In genomic region chr16:888456-888855, GRCh38 we compare ENCODE assay signal across 7 cellular contexts.
A peak's percentile ranks its signal among the peaks of the same experiment; 100 is the strongest.
DNase-seq lines count a peak whose midpoint lies in the region; ATAC-seq, FAIRE-seq and TF ChIP-seq lines count a peak whose summit lies in the region.
"Not testable (repeated sequence)": the region's sequence is repeated elsewhere in the genome, so short reads cannot be mapped to it uniquely, and the experiment has no call there.

No MANE protein-coding gene starts in this region.

- not testable (repeated sequence) for H2BK12ac ChIP-seq in neuronal stem cell (ENCODE audit: low read length)

- peak overlapping the region; percentile 48 for H4K8ac ChIP-seq in neuronal stem cell (ENCODE audit: low read depth, low read length)

- not testable (repeated sequence) for H3K23ac ChIP-seq in neuronal stem cell (ENCODE audit: low read depth, low read length, poor library complexity)

- FAIRE-seq in HTR-8/SVneo (lab: Jason Lieb, UNC): peak; percentile 13

- not testable (repeated sequence) for H3K9me3 ChIP-seq in right cardiac atrium (ENCODE audit: control insufficient read depth, low read length); right lobe of liver
- peaks cover 0 to 19% of the 10 kb centered on the region in 2 donors for H3K9me3 ChIP-seq in neuronal stem cell (replicated peaks in 1 of 2; ENCODE audit: control insufficient read depth in 2 of 2, insufficient read depth in 1 of 2, low read depth in 1 of 2, low read length in 2 of 2)
- H3K9me3 ChIP-seq in psoas muscle: peaks cover 13% of the 10 kb centered on the region

- not testable (repeated sequence) for H2AK5ac ChIP-seq in neuronal stem cell (ENCODE audit: low read depth, low read length)

- not testable (repeated sequence) for ATAC-seq in Right ventricle myocardium inferior, left cardiac atrium, right cardiac atrium, right lobe of liver, psoas muscle

- H4K91ac ChIP-seq in neuronal stem cell (ENCODE audit: low read depth, low read length, poor library complexity): not testable (repeated sequence)

- not testable (repeated sequence) for TF ChIP-seq CTCF in right lobe of liver (IDR thresholded peaks at IDR 0.05); psoas muscle (IDR thresholded peaks at IDR 0.05)

- not testable (repeated sequence) for H2AFZ ChIP-seq in neuronal stem cell (ENCODE audit: low read length)

- H3K4me2 ChIP-seq in neuronal stem cell (ENCODE audit: insufficient read depth, low read length, poor library complexity, severe bottlenecking): not testable (repeated sequence)

- not testable (repeated sequence) for H2BK15ac ChIP-seq in neuronal stem cell (ENCODE audit: low read length)

- H3K4me3 ChIP-seq in right cardiac atrium (ENCODE audit: low read length); right lobe of liver; neuronal stem cell (ENCODE audit: low read length in 2 of 2); psoas muscle: not testable (repeated sequence)

- not testable (repeated sequence) for H2BK5ac ChIP-seq in neuronal stem cell (ENCODE audit: low read length)

- not testable (repeated sequence) for H3K9ac ChIP-seq in neuronal stem cell (ENCODE audit: low read depth, low read length, poor library complexity)

- not testable (repeated sequence) for H3K18ac ChIP-seq in neuronal stem cell (ENCODE audit: low read length)

- H3K27me3 ChIP-seq in right cardiac atrium (ENCODE audit: control insufficient read depth, insufficient read depth); right lobe of liver; neuronal stem cell (ENCODE audit: control insufficient read depth in 3 of 3, insufficient read depth in 3 of 3, low read depth in 1 of 3, low read length in 3 of 3); psoas muscle (ENCODE audit: insufficient read depth in 3 of 3, low read length in 2 of 3): not testable (repeated sequence)

- H3K79me1 ChIP-seq in neuronal stem cell (ENCODE audit: low read depth, low read length): not testable (repeated sequence)

- not testable (repeated sequence) for H3K4me1 ChIP-seq in right cardiac atrium (ENCODE audit: control insufficient read depth, insufficient read depth, low read length); right lobe of liver; psoas muscle
- peaks cover 4 to 14% of the 10 kb centered on the region in 2 donors for H3K4me1 ChIP-seq in neuronal stem cell (ENCODE audit: control insufficient read depth in 2 of 2, insufficient read depth in 1 of 2, low read depth in 1 of 2, low read length in 2 of 2)

- TF ChIP-seq POLR2A in right lobe of liver (IDR thresholded peaks at IDR 0.05): not testable (repeated sequence)

- not testable (repeated sequence) for H3K4ac ChIP-seq in neuronal stem cell (ENCODE audit: low read length)

- intact Hi-C loops in Right ventricle myocardium inferior (cut with DNase I); left cardiac atrium (cut with DNase I); right cardiac atrium (cut with DNase I); right lobe of liver (cut with DNase I); psoas muscle (cut with DNase I): not testable (repeated sequence)

- H2BK120ac ChIP-seq in neuronal stem cell (ENCODE audit: low read depth, low read length): not testable (repeated sequence)

- not testable (repeated sequence) for H3K14ac ChIP-seq in neuronal stem cell (ENCODE audit: low read length)

- not testable (repeated sequence) for H3K36me3 ChIP-seq in right lobe of liver; neuronal stem cell (replicated peaks in 1 of 2; ENCODE audit: control insufficient read depth in 2 of 2, insufficient read depth in 2 of 2, low read length in 2 of 2); psoas muscle (ENCODE audit: insufficient read depth in 1 of 2, low read depth in 1 of 2)

- WGBS in right cardiac atrium: 96% methylated on average over 14 of the region's 15 CpGs
- 95% methylated on average over 5 of the region's 15 CpGs for WGBS in right lobe of liver (ENCODE audit: insufficient coverage, low coverage, low lambda C conversion rate, missing lambda C conversion rate)
- no CpG with 5 or more reads among the region's 15 CpGs for WGBS in neuronal stem cell (ENCODE audit: extremely low coverage in 2 of 2, insufficient read length in 2 of 2, insufficient replicate concordance in 1 of 2), 2 donors
- 91 to 95% (median 93%) methylated on average over 13 to 15 of the region's 15 CpGs for WGBS in psoas muscle, 3 donors

- DNase-seq in HTR-8/SVneo (ENCODE audit: insufficient read length, low spot score); neuronal stem cell (ENCODE audit: low spot score): not testable (repeated sequence)
- DNase-seq in Right ventricle myocardium inferior (ENCODE audit: missing footprints): peak; percentile 11
- peak; percentile 11 for DNase-seq in left cardiac atrium
- peak; percentile 4 to 41 (median 26) for DNase-seq in right cardiac atrium
- DNase-seq in right lobe of liver: peak in 2 of 3 donors; percentile 11 to 43
- peak; percentile 5 to 33 for DNase-seq in psoas muscle

- not testable (repeated sequence) for H3K27ac ChIP-seq in right cardiac atrium (ENCODE audit: low read length); right lobe of liver; neuronal stem cell (replicated peaks; ENCODE audit: low read length); psoas muscle
